14 cellular contexts compared by ENCODE assay signal in genomic region chr9:124742940-124743339, GRCh38. TPM values are rescaled to one million over a fixed set of nuclear protein-coding genes. Genes with fewer than 3 reads are reported as not detected.
"Had no signal": no experiment of that assay in that cellular context is flagged by ENCODE, and none has a peak within 500 bp of the region (broad histone marks: within the 10 kb centered on the region; RNA-seq: fewer than 3 reads in every experiment).

No MANE protein-coding gene starts in this region.

- H3K27me3 Mint-ChIP-seq: type B pancreatic cell had no signal

- ATAC-seq: left ventricle myocardium superior; natural killer cell treated with Interleukin-12 subunit alpha and Interleukin-12 subunit beta and Interleukin-15 and Interleukin-18, amount 100 ng/mL, for 72 hours; right lobe of liver; stimulated activated naive CD8-positive, alpha-beta T cell treated with anti-CD3 and anti-CD28 coated beads, Interleukin-15, Interleukin-2, amounts not matched to agents 100 U/mL and 50 U/mL, for 24 hours had no signal

- H3K4me3 ChIP-seq: colonic mucosa, esophagus squamous epithelium, prostate gland, right lobe of liver had no signal

- H3K27ac Mint-ChIP-seq: activated naive CD4-positive, alpha-beta T cell treated with anti-CD3 and anti-CD28 coated beads, Interleukin-2, amount 10 ng/mL, durations not matched to agents 7 days and 5 days; activated T-helper 17 cell treated with anti-CD3 and anti-CD28 coated beads, Interleukin-2, amount 50 U/mL, for 72 hours; natural killer cell treated with Interleukin-12 subunit alpha and Interleukin-12 subunit beta and Interleukin-15 and Interleukin-18, amount 100 ng/mL, for 72 hours; type B pancreatic cell had no signal

- H3K4me1 Mint-ChIP-seq: activated naive CD4-positive, alpha-beta T cell treated with anti-CD3 and anti-CD28 coated beads, Interleukin-2, amount 10 ng/mL, durations not matched to agents 7 days and 5 days had no signal

- H3K27me3 ChIP-seq: colonic mucosa, esophagus squamous epithelium, right lobe of liver had no signal

- H3K36me3 Mint-ChIP-seq: activated naive CD4-positive, alpha-beta T cell treated with anti-CD3 and anti-CD28 coated beads, Interleukin-2, amount 10 ng/mL, durations not matched to agents 7 days and 5 days; natural killer cell treated with Interleukin-12 subunit alpha and Interleukin-12 subunit beta and Interleukin-15 and Interleukin-18, amount 100 ng/mL, for 72 hours had no signal

- H3K4me3 Mint-ChIP-seq: activated naive CD4-positive, alpha-beta T cell treated with anti-CD3 and anti-CD28 coated beads, Interleukin-2, amount 10 ng/mL, durations not matched to agents 7 days and 5 days; activated T-helper 17 cell treated with anti-CD3 and anti-CD28 coated beads, Interleukin-2, amount 50 U/mL, for 72 hours; natural killer cell treated with Interleukin-12 subunit alpha and Interleukin-12 subunit beta and Interleukin-15 and Interleukin-18, amount 100 ng/mL, for 72 hours; type B pancreatic cell had no signal

- H3K27ac ChIP-seq: colonic mucosa, esophagus squamous epithelium, prostate gland, right lobe of liver had no signal

- H3K9me3 Mint-ChIP-seq: activated naive CD4-positive, alpha-beta T cell treated with anti-CD3 and anti-CD28 coated beads, Interleukin-2, amount 10 ng/mL, durations not matched to agents 7 days and 5 days; activated T-helper 17 cell treated with anti-CD3 and anti-CD28 coated beads, Interleukin-2, amount 50 U/mL, for 72 hours; natural killer cell treated with Interleukin-12 subunit alpha and Interleukin-12 subunit beta and Interleukin-15 and Interleukin-18, amount 100 ng/mL, for 72 hours; type B pancreatic cell had no signal

- H3K36me3 ChIP-seq: colonic mucosa, esophagus squamous epithelium, prostate gland, right lobe of liver had no signal

- H3K4me1 ChIP-seq: colonic mucosa, prostate gland, right lobe of liver had no signal

- DNase-seq: activated naive CD4-positive, alpha-beta T cell treated with anti-CD3 and anti-CD28 coated beads, Interleukin-2, amount 10 ng/mL, durations not matched to agents 7 days and 5 days; activated T-cell treated with anti-CD3 and anti-CD28 coated beads for 4 hours; colonic mucosa; effector CD8-positive, alpha-beta T cell; esophagus squamous epithelium; kidney glomerular epithelial cell; left ventricle myocardium superior; mesendoderm; right lobe of liver; stimulated activated naive CD8-positive, alpha-beta T cell treated with anti-CD3 and anti-CD28 coated beads, Interleukin-15, Interleukin-2, amounts not matched to agents 100 U/mL and 50 U/mL, for 24 hours had no signal

RNA-seq across cellular contexts. Expression of gene OLFML2A, which starts 34.0 kb away (rescaled TPM):
- total RNA-seq: activated T-helper 17 cell treated with anti-CD3 and anti-CD28 coated beads, Interleukin-2, amount 50 U/mL, for 72 hours; natural killer cell treated with Interleukin-12 subunit alpha and Interleukin-12 subunit beta and Interleukin-15 and Interleukin-18, amount 100 ng/mL, for 72 hours had no signal
